ENCODE assay signal across 2 cellular contexts in the genomic region with DNA sequence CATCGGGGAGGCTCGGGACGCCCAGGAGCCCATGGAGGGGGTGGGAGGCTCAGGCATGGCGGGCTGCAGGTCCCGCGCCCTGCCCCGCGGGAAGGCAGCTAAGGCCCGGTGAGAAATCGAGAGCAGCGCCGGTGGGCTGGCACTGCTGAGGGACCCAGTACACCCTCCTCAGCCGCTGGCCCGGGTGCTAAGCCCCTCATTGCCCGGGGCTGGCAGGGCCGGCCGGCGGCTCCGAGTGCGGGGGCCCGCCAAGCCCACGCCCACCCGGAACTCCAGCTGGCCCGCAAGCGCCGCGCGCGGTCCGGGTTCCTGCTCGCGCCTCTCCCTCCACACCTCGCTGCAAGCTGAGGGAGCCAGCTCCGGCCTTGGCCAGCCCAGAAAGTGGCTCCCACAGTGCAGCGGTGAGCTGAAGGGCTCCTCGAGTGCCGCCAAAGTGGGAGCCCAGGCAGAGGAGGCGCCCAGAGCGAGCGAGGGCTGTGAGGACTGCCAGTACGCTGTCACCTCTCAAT.
DNase-seq lines count a peak whose midpoint lies in the region; TF ChIP-seq lines count a peak whose summit lies in the region.
"Not testable (repeated sequence)": the region's sequence is repeated elsewhere in the genome, so short reads cannot be mapped to it uniquely, and the experiment has no call there.

No MANE protein-coding gene starts in this region.

- not testable (repeated sequence) for H3K9me3 ChIP-seq in SK-N-MC (ENCODE audit: low read depth, low read length); esophagus muscularis mucosa

- H3K27me3 ChIP-seq in esophagus muscularis mucosa = not testable (repeated sequence)

- not testable (repeated sequence) for H3K36me3 ChIP-seq in SK-N-MC (ENCODE audit: insufficient read depth, low read length); esophagus muscularis mucosa

- not testable (repeated sequence) for TF ChIP-seq POLR2A in esophagus muscularis mucosa (IDR thresholded peaks at IDR 0.05; ENCODE audit: low read depth)

- WGBS in esophagus muscularis mucosa = 93% methylated on average over 15 of the region's 41 CpGs

- H3K4me3 ChIP-seq in SK-N-MC, esophagus muscularis mucosa: not testable (repeated sequence)

- intact Hi-C loops in esophagus muscularis mucosa (cut with DNase I) = not testable (repeated sequence)

- not testable (repeated sequence) for DNase-seq in SK-N-MC (ENCODE audit: low read depth, low spot score); esophagus muscularis mucosa (ENCODE audit: extremely low spot score)

- TF ChIP-seq CTCF in esophagus muscularis mucosa (IDR thresholded peaks at IDR 0.05) = not testable (repeated sequence)

- not testable (repeated sequence) for TF ChIP-seq EP300 in esophagus muscularis mucosa (IDR thresholded peaks at IDR 0.05)

- H3K27ac ChIP-seq in SK-N-MC = peak overlapping the region; percentile 11; the same call in 1 of the 2 replicates
- H3K27ac ChIP-seq in esophagus muscularis mucosa (replicated peaks in 1 of 4) = peak overlapping the region; percentile 20 to 34 (median 30)

- peaks cover 5 to 34% (median 24%) of the 10 kb centered on the region in 4 donors for H3K4me1 ChIP-seq in esophagus muscularis mucosa

- not testable (repeated sequence) for H3K9ac ChIP-seq in SK-N-MC (ENCODE audit: insufficient read length)
